Comparison of ENCODE assay signal across 8 cellular contexts in the genomic region with DNA sequence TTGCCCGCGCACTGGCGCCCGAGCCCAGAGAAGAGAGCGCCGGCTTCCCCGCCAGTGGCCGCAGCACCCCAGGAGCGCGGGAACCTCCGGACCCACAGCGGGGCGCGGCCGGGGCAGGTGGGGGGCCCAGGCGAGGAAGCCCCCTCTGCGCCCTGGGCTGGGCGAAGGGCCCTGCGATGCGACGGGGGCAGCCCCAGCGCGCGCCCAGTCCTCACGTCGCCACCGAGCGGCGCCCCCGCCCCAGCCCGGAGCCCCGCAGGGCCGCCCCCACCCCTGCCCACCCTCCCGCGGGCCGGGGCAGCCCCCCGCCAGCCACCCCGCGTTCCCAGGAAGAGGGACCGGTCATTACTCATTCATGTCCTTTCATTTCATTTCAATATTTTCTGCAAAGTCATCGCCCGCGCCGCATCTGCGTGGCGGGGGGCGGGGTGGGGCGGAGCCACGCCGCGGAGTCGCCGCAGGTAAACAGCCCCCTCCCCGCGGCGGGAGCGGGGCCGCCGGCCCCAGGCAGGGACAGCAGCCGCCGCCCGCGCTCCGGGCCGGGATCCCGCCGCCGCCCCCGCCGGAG. TPM values are rescaled to one million over a fixed set of nuclear protein-coding genes. Genes with fewer than 3 reads are reported as not detected.
DNase-seq lines count a peak whose midpoint lies in the region; ATAC-seq, FAIRE-seq and TF ChIP-seq lines count a peak whose summit lies in the region.

No MANE protein-coding gene starts in this region.

- intact Hi-C loops in dendritic cell treated with granulocyte-macrophage colony-stimulating factor and Interleukin-4, amounts not matched to agents 40 ng/mL and 50 ng/mL, for 4 days (cut with micrococcal nuclease): loop anchor here (2.0 to 5.0 kb wide), 2 partner anchors 15 to 37 kb away; a partner anchor contains a TSS
- intact Hi-C loops in pancreas (cut with DNase I): no loop called here

- H3K27ac ChIP-seq in pancreas: no peak overlapping the region

- H3K4me1 Mint-ChIP-seq in T-helper 2 cell treated with Interferon-gamma antibody and Interleukin-4, amounts not matched to agents 5 μg/mL and 100 μg/mL, for 36 hours (ENCODE audit: low read depth): peaks cover 3% of the 10 kb centered on the region
- peaks cover 45% of the 10 kb centered on the region for H3K4me1 Mint-ChIP-seq in dendritic cell treated with granulocyte-macrophage colony-stimulating factor and Interleukin-4, amounts not matched to agents 40 ng/mL and 50 ng/mL, for 4 days (ENCODE audit: low read depth)

- H3K36me3 Mint-ChIP-seq in T-helper 2 cell treated with Interferon-gamma antibody and Interleukin-4, amounts not matched to agents 5 μg/mL and 100 μg/mL, for 36 hours (ENCODE audit: low read depth): no peaks in the 10 kb centered on the region
- H3K36me3 Mint-ChIP-seq in dendritic cell treated with granulocyte-macrophage colony-stimulating factor and Interleukin-4, amounts not matched to agents 40 ng/mL and 50 ng/mL, for 4 days (ENCODE audit: low read depth): no peaks in the 10 kb centered on the region

- H3K9me3 ChIP-seq in pancreas: no peaks in the 10 kb centered on the region

- no peaks in the 10 kb centered on the region for H3K4me1 ChIP-seq in pancreas

- H3K27me3 Mint-ChIP-seq in T-helper 2 cell treated with Interferon-gamma antibody and Interleukin-4, amounts not matched to agents 5 μg/mL and 100 μg/mL, for 36 hours (ENCODE audit: low read depth): peaks cover 26% of the 10 kb centered on the region
- H3K27me3 Mint-ChIP-seq in dendritic cell treated with granulocyte-macrophage colony-stimulating factor and Interleukin-4, amounts not matched to agents 40 ng/mL and 50 ng/mL, for 4 days: peaks cover 35% of the 10 kb centered on the region

- no peak overlapping the region for H3K27ac Mint-ChIP-seq in T-helper 2 cell treated with Interferon-gamma antibody and Interleukin-4, amounts not matched to agents 5 μg/mL and 100 μg/mL, for 36 hours
- peak overlapping the region; percentile 73 for H3K27ac Mint-ChIP-seq in dendritic cell treated with granulocyte-macrophage colony-stimulating factor and Interleukin-4, amounts not matched to agents 40 ng/mL and 50 ng/mL, for 4 days

- peak overlapping the region in 3 of 4 donors; percentile 26 to 49 (median 43) for H3K4me3 ChIP-seq in pancreas

- no peaks in the 10 kb centered on the region for H3K9me3 Mint-ChIP-seq in T-helper 2 cell treated with Interferon-gamma antibody and Interleukin-4, amounts not matched to agents 5 μg/mL and 100 μg/mL, for 36 hours
- H3K9me3 Mint-ChIP-seq in dendritic cell treated with granulocyte-macrophage colony-stimulating factor and Interleukin-4, amounts not matched to agents 40 ng/mL and 50 ng/mL, for 4 days: no peaks in the 10 kb centered on the region

- no peak for FAIRE-seq in pancreas (lab: Jason Lieb, UNC)

- H3K36me3 ChIP-seq in pancreas: no peaks in the 10 kb centered on the region

- no peak for TF ChIP-seq CTCF in pancreas (IDR thresholded peaks at IDR 0.05)

- ATAC-seq in pancreas (peak in 3 of 4 donors; percentile 57 to 77 (median 76)), HG03378 (IDR thresholded peaks at IDR 0.05; ENCODE audit: unreplicated experiment) (no peak), GM18909 (IDR thresholded peaks at IDR 0.05; ENCODE audit: poor library complexity, unreplicated experiment) (no peak), HG02884 (IDR thresholded peaks at IDR 0.05; ENCODE audit: unreplicated experiment) (no peak)

- H3K4me3 Mint-ChIP-seq in T-helper 2 cell treated with Interferon-gamma antibody and Interleukin-4, amounts not matched to agents 5 μg/mL and 100 μg/mL, for 36 hours: no peak overlapping the region
- peak overlapping the region; percentile 78 for H3K4me3 Mint-ChIP-seq in dendritic cell treated with granulocyte-macrophage colony-stimulating factor and Interleukin-4, amounts not matched to agents 40 ng/mL and 50 ng/mL, for 4 days

- 2 to 3% methylated on average over 31 to 70 of the region's 70 CpGs for WGBS in pancreas, 2 donors

- DNase-seq in SIG-M5 treated with dmso at 0.1 percent for 504 hours (lab: John Stamatoyannopoulos, UW; ENCODE audit: unreplicated experiment) (peak; percentile 25), SIG-M5 (lab: John Stamatoyannopoulos, UW) (no peak), pancreas (peak in 3 of 6 donors; percentile 23 to 72 (median 57))
- peak; percentile 70 for DNase-seq in T-helper 2 cell treated with Interferon-gamma antibody and Interleukin-4, amounts not matched to agents 5 μg/mL and 100 μg/mL, for 36 hours (ENCODE audit: low spot score)

- H3K27me3 ChIP-seq in pancreas: no peaks in the 10 kb centered on the region

RNA-seq across cellular contexts. Expression of a gene that starts 0.7 kb away (rescaled TPM):
- total RNA-seq in pancreas: 1 to 10 TPM in 1 of 6 donors, under 1 TPM in 5; 0.31 to 1.2 (median 0.60) TPM
- 1 to 10 TPM in 1 of 2 donors, under 1 TPM in 1; 0.68 to 3.5 TPM for polyA plus RNA-seq in pancreas

RNA-seq across cellular contexts. Expression of a gene that starts 15.9 kb away (rescaled TPM):
- 10 to 100 TPM; 25.9 to 64.1 (median 48.6) TPM for total RNA-seq in pancreas
- 100 to 1,000 TPM; 104 to 107 TPM for polyA plus RNA-seq in pancreas

RNA-seq across cellular contexts. Expression of a gene that starts 31.0 kb away (rescaled TPM):
- total RNA-seq in pancreas: 10 to 100 TPM; 11.6 to 17.8 (median 13.0) TPM
- polyA plus RNA-seq in pancreas: 10 to 100 TPM; 78.2 to 79.8 TPM

Comparison
In these comparisons a context has a peak if more than half of its experiments do, and no peak if none do; other contexts are left out.
1. ATAC-seq: peak in pancreas (3 of 4); none in HG03378 (single experiment), GM18909 (single experiment) and HG02884 (single experiment).